Comparison of ENCODE assay signal across 1 cellular context in the genomic region with DNA sequence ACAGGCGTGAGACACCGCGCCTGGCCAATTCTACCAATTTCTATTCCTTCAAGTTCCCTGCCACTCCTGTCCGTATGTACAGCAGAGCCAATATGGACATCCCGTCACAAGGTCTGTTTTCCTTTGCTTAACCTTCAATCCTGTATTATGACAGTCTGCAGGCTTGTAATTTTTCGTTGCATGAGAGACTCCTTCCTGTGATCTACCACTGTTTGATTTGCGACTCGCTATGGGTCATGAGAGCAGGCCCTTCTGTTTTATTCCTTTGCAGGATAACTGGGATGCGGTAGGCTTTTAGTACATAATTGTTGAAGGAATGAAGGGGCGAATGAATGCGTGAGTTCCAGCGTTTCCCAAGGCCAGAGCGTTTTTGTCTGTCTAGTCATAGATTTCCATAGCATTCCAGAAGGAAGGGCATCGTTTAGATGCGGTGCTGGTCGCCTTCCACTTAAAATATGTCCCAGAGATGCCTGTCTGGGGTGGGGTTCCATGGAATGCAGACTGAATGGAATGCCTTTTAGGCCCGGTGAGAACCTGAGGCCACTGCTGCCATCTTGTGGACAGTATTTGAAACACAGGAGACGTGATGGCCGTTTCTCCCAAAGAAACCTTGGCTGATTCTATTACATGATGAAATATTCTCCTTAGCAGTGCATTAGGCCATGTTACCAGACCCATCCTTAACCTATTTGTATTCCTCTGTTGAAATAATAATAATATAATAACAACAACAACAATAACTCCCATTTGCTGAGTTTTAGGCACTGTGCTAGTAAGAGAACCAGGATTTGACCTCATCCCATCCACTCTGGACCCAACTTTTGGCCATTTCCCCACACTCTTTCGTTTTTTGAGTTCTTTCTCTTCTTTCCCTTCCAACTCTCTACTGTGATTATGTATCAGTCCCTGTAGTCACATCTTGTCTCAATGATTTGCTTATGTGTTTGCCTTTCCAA.
TF ChIP-seq lines count a peak whose summit lies in the region.

No MANE protein-coding gene starts in this region.

TF ChIP-seq in HEK293, 187 proteins besides CTCF, POLR2A, EP300 and RAD21 (continued from another document):
- TF ChIP-seq TSHZ1 (tag by site-specific recombination; IDR thresholded peaks at IDR 0.05; ENCODE audit: borderline replicate concordance) (no peak), ZNF184 (tag by site-specific recombination; IDR thresholded peaks at IDR 0.05) (no peak), FEZF1 (tag by site-specific recombination; IDR thresholded peaks at IDR 0.05) (no peak), HOXC10 (CRISPR knock-in tag; IDR thresholded peaks at IDR 0.05) (no peak), ZBTB1 (tag by site-specific recombination; IDR thresholded peaks at IDR 0.05) (no peak), ZNF302 (tag by site-specific recombination; IDR thresholded peaks at IDR 0.05; ENCODE audit: low read depth) (no peak), ZNF362 (tag by site-specific recombination; IDR thresholded peaks at IDR 0.05) (no peak), OVOL3 (tag by site-specific recombination; IDR thresholded peaks at IDR 0.05) (no peak), ZNF747 (tag by site-specific recombination; IDR thresholded peaks at IDR 0.05) (no peak), GLIS1 (tag by site-specific recombination; IDR thresholded peaks at IDR 0.05) (no peak), ZSCAN16 (tag by site-specific recombination; IDR thresholded peaks at IDR 0.05) (no peak), ZNF140 (tag by site-specific recombination; IDR thresholded peaks at IDR 0.05) (no peak), ZNF48 (tag by site-specific recombination; IDR thresholded peaks at IDR 0.05) (no peak), ZNF404 (tag by site-specific recombination; IDR thresholded peaks at IDR 0.05) (no peak), INSM2 (tag by site-specific recombination; IDR thresholded peaks at IDR 0.05) (no peak), AEBP2 (tag by site-specific recombination; IDR thresholded peaks at IDR 0.05; ENCODE audit: borderline replicate concordance) (no peak), ZNF660 (tag by site-specific recombination; IDR thresholded peaks at IDR 0.05) (0 out of 2 replicates have a peak, but pooled peaks have one; percentile 30), ZNF654 (tag by site-specific recombination; IDR thresholded peaks at IDR 0.05; ENCODE audit: low read depth) (peak; percentile 88), ZNF24 (tag by site-specific recombination; IDR thresholded peaks at IDR 0.05) (no peak), KLF7 (tag by site-specific recombination; IDR thresholded peaks at IDR 0.05; ENCODE audit: borderline replicate concordance) (no peak)
- TF ChIP-seq, protein P1, sequence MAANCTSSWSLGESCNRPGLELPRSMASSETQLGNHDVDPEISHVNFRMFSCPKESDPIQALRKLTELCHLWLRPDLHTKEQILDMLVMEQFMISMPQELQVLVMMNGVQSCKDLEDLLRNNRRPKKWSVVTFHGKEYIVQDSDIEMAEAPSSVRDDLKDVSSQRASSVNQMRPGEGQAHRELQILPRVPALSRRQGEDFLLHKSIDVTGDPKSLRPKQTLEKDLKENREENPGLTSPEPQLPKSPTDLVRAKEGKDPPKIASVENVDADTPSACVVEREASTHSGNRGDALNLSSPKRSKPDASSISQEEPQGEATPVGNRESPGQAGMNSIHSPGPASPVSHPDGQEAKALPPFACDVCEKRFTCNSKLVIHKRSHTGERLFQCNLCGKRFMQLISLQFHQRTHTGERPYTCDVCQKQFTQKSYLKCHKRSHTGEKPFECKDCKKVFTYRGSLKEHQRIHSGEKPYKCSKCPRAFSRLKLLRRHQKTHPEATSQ (tag by site-specific recombination; IDR thresholded peaks at IDR 0.05) = no peak
- TF ChIP-seq, protein P2, sequence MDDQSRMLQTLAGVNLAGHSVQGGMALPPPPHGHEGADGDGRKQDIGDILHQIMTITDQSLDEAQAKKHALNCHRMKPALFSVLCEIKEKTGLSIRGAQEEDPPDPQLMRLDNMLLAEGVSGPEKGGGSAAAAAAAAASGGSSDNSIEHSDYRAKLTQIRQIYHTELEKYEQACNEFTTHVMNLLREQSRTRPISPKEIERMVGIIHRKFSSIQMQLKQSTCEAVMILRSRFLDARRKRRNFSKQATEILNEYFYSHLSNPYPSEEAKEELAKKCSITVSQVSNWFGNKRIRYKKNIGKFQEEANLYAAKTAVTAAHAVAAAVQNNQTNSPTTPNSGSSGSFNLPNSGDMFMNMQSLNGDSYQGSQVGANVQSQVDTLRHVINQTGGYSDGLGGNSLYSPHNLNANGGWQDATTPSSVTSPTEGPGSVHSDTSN (CRISPR knock-in tag; IDR thresholded peaks at IDR 0.05) = no peak
- TF ChIP-seq, protein P3, sequence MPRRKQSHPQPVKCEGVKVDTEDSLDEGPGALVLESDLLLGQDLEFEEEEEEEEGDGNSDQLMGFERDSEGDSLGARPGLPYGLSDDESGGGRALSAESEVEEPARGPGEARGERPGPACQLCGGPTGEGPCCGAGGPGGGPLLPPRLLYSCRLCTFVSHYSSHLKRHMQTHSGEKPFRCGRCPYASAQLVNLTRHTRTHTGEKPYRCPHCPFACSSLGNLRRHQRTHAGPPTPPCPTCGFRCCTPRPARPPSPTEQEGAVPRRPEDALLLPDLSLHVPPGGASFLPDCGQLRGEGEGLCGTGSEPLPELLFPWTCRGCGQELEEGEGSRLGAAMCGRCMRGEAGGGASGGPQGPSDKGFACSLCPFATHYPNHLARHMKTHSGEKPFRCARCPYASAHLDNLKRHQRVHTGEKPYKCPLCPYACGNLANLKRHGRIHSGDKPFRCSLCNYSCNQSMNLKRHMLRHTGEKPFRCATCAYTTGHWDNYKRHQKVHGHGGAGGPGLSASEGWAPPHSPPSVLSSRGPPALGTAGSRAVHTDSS (tag by site-specific recombination; IDR thresholded peaks at IDR 0.05) = no peak
